3 cellular contexts compared by ENCODE assay signal in the genomic region with DNA sequence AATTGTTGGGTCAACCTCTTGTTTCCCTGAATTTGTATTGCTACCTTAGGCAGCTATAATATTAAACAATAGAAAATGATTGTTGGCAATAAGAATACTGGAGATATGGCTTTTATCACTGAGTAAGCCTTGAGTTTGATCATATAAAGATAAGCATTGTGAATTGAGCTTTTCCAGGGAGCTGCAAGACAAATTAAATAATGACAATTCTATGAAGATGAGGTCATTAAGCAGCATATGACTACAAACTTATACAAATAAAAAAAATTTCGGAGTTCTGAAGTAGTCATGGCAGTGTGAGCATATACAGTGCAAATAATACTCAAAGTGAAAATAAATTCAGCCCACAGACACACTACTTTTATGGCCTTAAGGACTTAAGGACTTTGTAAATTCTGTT.
"Had no signal": no experiment of that assay in that cellular context is flagged by ENCODE, and none has a peak within 500 bp of the region (broad histone marks: within the 10 kb centered on the region; RNA-seq: fewer than 3 reads in every experiment).

No MANE protein-coding gene starts in this region.

- H3K4me3 ChIP-seq: GM12878 had no signal

- ATAC-seq: GM12878 had no signal

- DNase-seq: GDM1, GF-D8 had no signal
